ENCODE assay signal across 8 cellular contexts in genomic region chr2:113248997-113249770, GRCh38. TPM values are rescaled to one million over a fixed set of nuclear protein-coding genes. Genes with fewer than 3 reads are reported as not detected.
DNase-seq lines count a peak whose midpoint lies in the region; ATAC-seq lines count a peak whose summit lies in the region.

No MANE protein-coding gene starts in this region.

- intact Hi-C loops in left colon (cut with DNase I, micrococcal nuclease): loop anchor here (5.0 kb wide), 1 partner anchor 123 kb away; no protein-coding TSS in a partner anchor

- ATAC-seq in HG02588 (IDR thresholded peaks at IDR 0.05; ENCODE audit: unreplicated experiment): peak; percentile 54
- ATAC-seq in left colon: peak; percentile 87
- no peak for ATAC-seq in GM21528 (IDR thresholded peaks at IDR 0.05; ENCODE audit: low FRiP score, unreplicated experiment)

- DNase-seq in D341Med (ENCODE audit: low spot score) (peak; percentile 77), NCI-H2227 (lab: John Stamatoyannopoulos, UW; ENCODE audit: unreplicated experiment) (peak; percentile 79), cerebellar cortex (ENCODE audit: low spot score) (peak; percentile 42), left colon (peak; percentile 71 to 87)
- DNase-seq in activated CD4-positive, alpha-beta T cell treated with anti-CD3 and anti-CD28 coated beads for 1 hour: peak; percentile 57
- DNase-seq in stimulated activated CD4-positive, alpha-beta T cell treated with anti-CD3 and anti-CD28 coated beads, Interleukin-4, amount 100 ng/mL, for 1 hour: peak; percentile 71

RNA-seq across cellular contexts. Expression of gene PAX8, which starts 29.5 kb away (rescaled TPM):
- 10 to 100 TPM in 1 of 2 donors, 1 to 10 TPM in 1; 1.3 to 13.2 TPM for total RNA-seq in left colon
